Comparison of ENCODE assay signal across 37 cellular contexts in genomic region chr1:232403017-232403714, GRCh38.
"Had no signal": no experiment of that assay in that cellular context is flagged by ENCODE, and none has a peak within 500 bp of the region (broad histone marks: within the 10 kb centered on the region; RNA-seq: fewer than 3 reads in every experiment).

No MANE protein-coding gene starts in this region.

- H3K27ac Mint-ChIP-seq: activated B cell treated with CpG ODN at 0.5 μM for 24 hours; activated CD4-positive, alpha-beta memory T cell treated with anti-CD3 and anti-CD28 coated beads for 36 hours; activated CD8-positive, alpha-beta memory T cell treated with anti-CD3 and anti-CD28 coated beads, Interleukin-2, amount 10 ng/mL, durations not matched to agents 7 days and 5 days; activated naive CD4-positive, alpha-beta T cell treated with anti-CD3 and anti-CD28 coated beads, Interleukin-2, amount 10 ng/mL, durations not matched to agents 7 days and 5 days; activated naive CD8-positive, alpha-beta T cell; activated naive CD8-positive, alpha-beta T cell treated with anti-CD3 and anti-CD28 coated beads, Interleukin-2, amount 50 U/mL, for 24 hours; brain had no signal

- DNase-seq: activated B cell treated with CpG ODN at 0.5 μM for 24 hours; activated CD4-positive, alpha-beta memory T cell treated with anti-CD3 and anti-CD28 coated beads for 36 hours; activated CD4-positive, alpha-beta T cell treated with anti-CD3 and anti-CD28 coated beads for 4 hours; activated CD4-positive, alpha-beta T cell treated with anti-CD3 and anti-CD28 coated beads, Interleukin-2, amount 50 U/mL, for 1 hour; activated CD4-positive, CD25-positive, alpha-beta regulatory T cell treated with anti-CD3 and anti-CD28 coated beads, Interleukin-2, amount 50 U/mL, for 72 hours; activated CD8-positive, alpha-beta memory T cell treated with anti-CD3 and anti-CD28 coated beads, Interleukin-2, amount 10 ng/mL, durations not matched to agents 7 days and 5 days; activated CD8-positive, alpha-beta memory T cell treated with anti-CD3 and anti-CD28 coated beads, Interleukin-2, amount 50 U/mL, for 48 hours; activated effector memory CD4-positive, alpha-beta T cell treated with Interleukin-2 at 50 U/mL for 16 hours; activated naive CD4-positive, alpha-beta T cell treated with anti-CD3 and anti-CD28 coated beads, Interleukin-2, amount 10 ng/mL, durations not matched to agents 7 days and 5 days; activated naive CD8-positive, alpha-beta T cell treated with anti-CD3 and anti-CD28 coated beads, Interleukin-2, amount 50 U/mL, for 24 hours; activated T-cell treated with anti-CD3 and anti-CD28 coated beads, Interleukin-2, amount 50 U/mL, for 48 hours; anterior cingulate cortex; Karpas-422; KBM-7; MG63; NCI-H1048; NCI-H1105 treated with DMSO at 0.1 percent for 48 hours; NCI-H1436; NCI-H1694; NCI-H1930; NCI-H2081 treated with DMSO at 0.1 percent for 48 hours; NCI-H226; NCI-H446 treated with DMSO at 0.1 percent for 48 hours; NCI-H524; NCI-H69; NCI-H82; NK-92 treated with Interleukin-12 subunit alpha and Interleukin-12 subunit beta, amount 100 ng/mL, for 24 hours; PC-3; Peyer's patch; RPMI8226; SW 1271; T-helper 1 cell; T-helper 2 cell; T-helper 9 cell had no signal

- ATAC-seq: activated CD8-positive, alpha-beta memory T cell treated with anti-CD3 and anti-CD28 coated beads, Interleukin-2, amount 10 ng/mL, durations not matched to agents 7 days and 5 days; activated naive CD8-positive, alpha-beta T cell treated with anti-CD3 and anti-CD28 coated beads, Interleukin-2, amount 50 U/mL, for 24 hours; PC-3 had no signal

- H3K9me3 ChIP-seq: MG63, Peyer's patch had no signal

- H3K27ac ChIP-seq: Peyer's patch, VCaP had no signal

- H3K4me1 Mint-ChIP-seq: activated B cell treated with CpG ODN at 0.5 μM for 24 hours; activated CD8-positive, alpha-beta memory T cell treated with anti-CD3 and anti-CD28 coated beads, Interleukin-2, amount 10 ng/mL, durations not matched to agents 7 days and 5 days; activated naive CD4-positive, alpha-beta T cell treated with anti-CD3 and anti-CD28 coated beads, Interleukin-2, amount 10 ng/mL, durations not matched to agents 7 days and 5 days; activated naive CD8-positive, alpha-beta T cell treated with anti-CD3 and anti-CD28 coated beads, Interleukin-2, amount 50 U/mL, for 24 hours had no signal

- H3K27me3 Mint-ChIP-seq: activated B cell treated with CpG ODN at 0.5 μM for 24 hours; activated CD4-positive, alpha-beta memory T cell treated with anti-CD3 and anti-CD28 coated beads for 36 hours; activated CD8-positive, alpha-beta memory T cell treated with anti-CD3 and anti-CD28 coated beads, Interleukin-2, amount 10 ng/mL, durations not matched to agents 7 days and 5 days; activated naive CD4-positive, alpha-beta T cell treated with anti-CD3 and anti-CD28 coated beads, Interleukin-2, amount 10 ng/mL, durations not matched to agents 7 days and 5 days; activated naive CD8-positive, alpha-beta T cell treated with anti-CD3 and anti-CD28 coated beads, Interleukin-2, amount 50 U/mL, for 24 hours; brain had no signal

- H3K9me3 Mint-ChIP-seq: activated B cell treated with CpG ODN at 0.5 μM for 24 hours; activated CD4-positive, alpha-beta memory T cell treated with anti-CD3 and anti-CD28 coated beads for 36 hours; activated naive CD4-positive, alpha-beta T cell treated with anti-CD3 and anti-CD28 coated beads, Interleukin-2, amount 10 ng/mL, durations not matched to agents 7 days and 5 days; activated naive CD8-positive, alpha-beta T cell treated with anti-CD3 and anti-CD28 coated beads, Interleukin-2, amount 50 U/mL, for 24 hours had no signal

- H3K4me3 ChIP-seq: MG63, Peyer's patch had no signal

- H3K4me3 Mint-ChIP-seq: activated B cell treated with CpG ODN at 0.5 μM for 24 hours; activated CD4-positive, alpha-beta memory T cell treated with anti-CD3 and anti-CD28 coated beads for 36 hours; activated CD8-positive, alpha-beta memory T cell treated with anti-CD3 and anti-CD28 coated beads, Interleukin-2, amount 10 ng/mL, durations not matched to agents 7 days and 5 days; activated naive CD4-positive, alpha-beta T cell treated with anti-CD3 and anti-CD28 coated beads, Interleukin-2, amount 10 ng/mL, durations not matched to agents 7 days and 5 days; activated naive CD8-positive, alpha-beta T cell; activated naive CD8-positive, alpha-beta T cell treated with anti-CD3 and anti-CD28 coated beads, Interleukin-2, amount 50 U/mL, for 24 hours; brain had no signal

- H3K36me3 Mint-ChIP-seq: activated CD8-positive, alpha-beta memory T cell treated with anti-CD3 and anti-CD28 coated beads, Interleukin-2, amount 10 ng/mL, durations not matched to agents 7 days and 5 days; activated naive CD4-positive, alpha-beta T cell treated with anti-CD3 and anti-CD28 coated beads, Interleukin-2, amount 10 ng/mL, durations not matched to agents 7 days and 5 days; activated naive CD8-positive, alpha-beta T cell had no signal

- H3K27me3 ChIP-seq: MG63, Peyer's patch had no signal

- H3K4me1 ChIP-seq: Peyer's patch had no signal
